13 cellular contexts compared by ENCODE assay signal in the genomic region with DNA sequence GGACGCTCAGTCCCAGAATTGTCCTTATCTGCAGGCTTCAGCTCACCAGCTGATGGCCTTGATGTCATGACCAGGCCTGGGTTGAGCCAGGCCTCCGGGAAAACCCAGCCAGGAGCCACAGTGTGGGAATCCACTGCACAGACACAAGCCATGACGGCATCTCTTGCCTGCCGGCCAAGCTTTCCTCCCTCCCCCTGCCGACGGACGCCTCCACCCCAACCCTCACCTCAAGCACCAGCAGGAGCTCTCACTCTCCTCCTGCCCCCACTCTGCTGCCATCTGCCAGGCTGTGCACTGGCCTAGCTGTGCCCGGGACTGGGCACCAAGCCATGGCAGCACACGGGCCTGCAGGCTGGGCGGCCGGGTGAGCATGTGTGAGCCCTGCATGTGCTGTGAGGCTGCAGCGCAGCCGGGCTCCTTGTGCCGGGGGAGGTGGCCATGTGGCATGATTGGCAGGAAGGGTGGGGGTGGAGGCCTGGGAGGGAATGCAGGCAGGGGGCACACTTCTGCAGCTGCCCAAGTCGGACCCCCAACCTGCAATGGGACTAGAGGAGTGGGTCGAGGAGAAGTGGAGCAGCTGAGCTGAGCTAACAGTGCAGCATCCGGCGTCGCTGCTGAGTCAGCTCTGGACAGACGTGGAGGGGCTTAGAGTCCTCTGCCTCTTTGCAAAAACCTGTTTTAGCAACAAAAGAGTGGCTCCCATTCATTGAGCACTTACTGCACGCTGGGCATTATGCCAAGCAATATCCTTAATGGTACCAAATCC.
DNase-seq lines count a peak whose midpoint lies in the region; ATAC-seq, FAIRE-seq and TF ChIP-seq lines count a peak whose summit lies in the region.
"Had no signal": no experiment of that assay in that cellular context is flagged by ENCODE, and none has a peak within 500 bp of the region (broad histone marks: within the 10 kb centered on the region; RNA-seq: fewer than 3 reads in every experiment).

No MANE protein-coding gene starts in this region.

- no peak overlapping the region for H3K4me3 ChIP-seq in bronchial epithelial cell (ENCODE audit: low read depth, low read length)
- H3K4me3 ChIP-seq in suprapubic skin = no peak overlapping the region
- H3K4me3 ChIP-seq in CD8-positive, alpha-beta T cell (ENCODE audit: low read depth, low read length) = no peak overlapping the region

- POLR2A ChIA-PET in CD8-positive, alpha-beta T cell (lab: Charles Lee) = no interaction called here

- no peaks in the 10 kb centered on the region for H3K4me1 ChIP-seq in suprapubic skin
- H3K4me1 ChIP-seq in CD8-positive, alpha-beta T cell (ENCODE audit: insufficient read depth, low read length) = no peaks in the 10 kb centered on the region

- CTCF ChIA-PET in CD8-positive, alpha-beta T cell (lab: Charles Lee) = no interaction called here

- no peak overlapping the region for H3K27ac Mint-ChIP-seq in CD8-positive, alpha-beta T cell
- H3K27ac Mint-ChIP-seq: CD4-positive, CD25-positive, alpha-beta regulatory T cell; stimulated activated naive CD8-positive, alpha-beta T cell treated with anti-CD3 and anti-CD28 coated beads, Interleukin-15, Interleukin-2, amounts not matched to agents 100 ng/mL and 50 ng/mL, for 24 hours; T-helper 17 cell had no signal

- intact Hi-C loops in CD8-positive, alpha-beta T cell (cut with DNase I, micrococcal nuclease) = no loop called here

- no peak overlapping the region for H3K27ac ChIP-seq in suprapubic skin
- no peak overlapping the region for H3K27ac ChIP-seq in CD8-positive, alpha-beta T cell (ENCODE audit: low read depth, low read length)

- no peak for TF ChIP-seq CTCF in bronchial epithelial cell (IDR thresholded peaks at IDR 0.05; ENCODE audit: insufficient read depth, low read length, severe bottlenecking)
- no peak for TF ChIP-seq CTCF in suprapubic skin (IDR thresholded peaks at IDR 0.05)
- TF ChIP-seq CTCF in CD8-positive, alpha-beta T cell (IDR thresholded peaks at IDR 0.05) = no peak

- FAIRE-seq in bronchial epithelial cell (lab: Jason Lieb, UNC) = peak; percentile 55
- FAIRE-seq in urothelium cell line (lab: Jason Lieb, UNC) = peak; percentile 30

- ATAC-seq in CD8-positive, alpha-beta T cell = no peak
- ATAC-seq: T-helper 17 cell had no signal

- no peaks in the 10 kb centered on the region for H3K9me3 Mint-ChIP-seq in CD8-positive, alpha-beta T cell
- H3K9me3 Mint-ChIP-seq: stimulated activated naive CD8-positive, alpha-beta T cell treated with anti-CD3 and anti-CD28 coated beads, Interleukin-15, Interleukin-2, amounts not matched to agents 100 ng/mL and 50 ng/mL, for 24 hours had no signal

- peaks cover 4% of the 10 kb centered on the region for H3K27me3 Mint-ChIP-seq in CD8-positive, alpha-beta T cell (ENCODE audit: low read depth)
- H3K27me3 Mint-ChIP-seq: stimulated activated naive CD8-positive, alpha-beta T cell treated with anti-CD3 and anti-CD28 coated beads, Interleukin-15, Interleukin-2, amounts not matched to agents 100 ng/mL and 50 ng/mL, for 24 hours; T-helper 17 cell had no signal

- TF ChIP-seq POLR2A in suprapubic skin (IDR thresholded peaks at IDR 0.05) = no peak

- no peaks in the 10 kb centered on the region for H3K4me1 Mint-ChIP-seq in CD8-positive, alpha-beta T cell (ENCODE audit: low read depth)
- H3K4me1 Mint-ChIP-seq: CD4-positive, CD25-positive, alpha-beta regulatory T cell; T-helper 17 cell had no signal

- no peaks in the 10 kb centered on the region for H3K36me3 ChIP-seq in bronchial epithelial cell (ENCODE audit: control insufficient read depth, insufficient read depth, low read length)
- H3K36me3 ChIP-seq in suprapubic skin = no peaks in the 10 kb centered on the region
- H3K36me3 ChIP-seq in CD8-positive, alpha-beta T cell (ENCODE audit: insufficient read depth, low read length) = no peaks in the 10 kb centered on the region

- 46% methylated on average over 13 of the region's 21 CpGs for WGBS in suprapubic skin

- TF ChIP-seq EP300 in suprapubic skin (IDR thresholded peaks at IDR 0.05) = no peak

- H3K9me3 ChIP-seq in suprapubic skin = no peaks in the 10 kb centered on the region
- no peaks in the 10 kb centered on the region for H3K9me3 ChIP-seq in CD8-positive, alpha-beta T cell (ENCODE audit: low read length)

- peak; percentile 79 for DNase-seq in NCI-H2029 (lab: John Stamatoyannopoulos, UW)
- no peak for DNase-seq in bronchial epithelial cell (ENCODE audit: low read depth)
- peak; percentile 12 to 36 for DNase-seq in hippocampal formation (lab: John Stamatoyannopoulos, UW)
- DNase-seq in urothelium cell line (ENCODE audit: low spot score) = peak; percentile 57
- no peak for DNase-seq in suprapubic skin (ENCODE audit: low spot score in 2 of 2)
- no peak for DNase-seq in CD8-positive, alpha-beta T cell
- no peak for DNase-seq in activated gamma-delta T cell treated with Interleukin-2 at 50 U/mL for 16 hours
- DNase-seq: activated T-cell treated with anti-CD3 and anti-CD28 coated beads, Interleukin-2, amount 50 U/mL, for 48 hours; CD4-positive, CD25-positive, alpha-beta regulatory T cell; effector memory CD4-positive, alpha-beta T cell; Kasumi-1; T-helper 17 cell had no signal

- no peaks in the 10 kb centered on the region for H3K36me3 Mint-ChIP-seq in CD8-positive, alpha-beta T cell
- H3K36me3 Mint-ChIP-seq: CD4-positive, CD25-positive, alpha-beta regulatory T cell had no signal

- H3K4me3 Mint-ChIP-seq in CD8-positive, alpha-beta T cell = no peak overlapping the region
- H3K4me3 Mint-ChIP-seq: CD4-positive, CD25-positive, alpha-beta regulatory T cell; stimulated activated naive CD8-positive, alpha-beta T cell treated with anti-CD3 and anti-CD28 coated beads, Interleukin-15, Interleukin-2, amounts not matched to agents 100 ng/mL and 50 ng/mL, for 24 hours; T-helper 17 cell had no signal

- H3K27me3 ChIP-seq in bronchial epithelial cell (ENCODE audit: control insufficient read depth, insufficient read depth, low read length) (no peaks in the 10 kb centered on the region), suprapubic skin (peaks cover 8% of the 10 kb centered on the region)
- no peaks in the 10 kb centered on the region for H3K27me3 ChIP-seq in CD8-positive, alpha-beta T cell (ENCODE audit: insufficient read depth, low read length)

Comparison
In these comparisons a context has a peak if more than half of its experiments do, and no peak if none do; other contexts are left out.
1. DNase-seq: peak in NCI-H2029 (single experiment), hippocampal formation (2 of 2) and urothelium cell line (single experiment); none in bronchial epithelial cell (single experiment), suprapubic skin (0 of 2), CD8-positive, alpha-beta T cell (0 of 7) and activated gamma-delta T cell treated with Interleukin-2 at 50 U/mL for 16 hours (single experiment).